Comparison of ENCODE assay signal across 8 cellular contexts in genomic region chr7:131040467-131040932, GRCh38.
A peak's percentile ranks its signal among the peaks of the same experiment; 100 is the strongest.
DNase-seq lines count a peak whose midpoint lies in the region; ATAC-seq and TF ChIP-seq lines count a peak whose summit lies in the region.

No MANE protein-coding gene starts in this region.

- ATAC-seq in CD4-positive, alpha-beta T cell (ENCODE audit: poor library complexity): peak; percentile 58
- ATAC-seq in GM21390 (IDR thresholded peaks at IDR 0.05; ENCODE audit: unreplicated experiment) (peak; percentile 64), T-helper 17 cell (peak; percentile 53), HG02981 (IDR thresholded peaks at IDR 0.05; ENCODE audit: unreplicated experiment) (no peak)

- H3K9me3 ChIP-seq in CD4-positive, alpha-beta T cell (ENCODE audit: control insufficient read depth, low read length): no peaks in the 10 kb centered on the region
- no peaks in the 10 kb centered on the region for H3K9me3 ChIP-seq in T-helper 17 cell (ENCODE audit: control insufficient read depth, low read length, poor library complexity, severe bottlenecking)

- no peaks in the 10 kb centered on the region for H3K27me3 Mint-ChIP-seq in CD4-positive, alpha-beta T cell
- no peaks in the 10 kb centered on the region for H3K27me3 Mint-ChIP-seq in T-helper 17 cell

- peak overlapping the region; percentile 72 for H3K27ac Mint-ChIP-seq in CD4-positive, alpha-beta T cell
- H3K27ac Mint-ChIP-seq in T-helper 17 cell: peak overlapping the region; percentile 97

- TF ChIP-seq CTCF in CD4-positive, alpha-beta T cell (IDR thresholded peaks at IDR 0.05): peak; percentile 95
- peak; percentile 92 for TF ChIP-seq CTCF in choroid plexus epithelial cell (conservative IDR thresholded peaks at IDR 0.05; ENCODE audit: low read depth, low read length)

- POLR2A ChIA-PET in CD4-positive, alpha-beta T cell (lab: Charles Lee): interaction anchor here (0.6 to 2.0 kb wide), 11 partner anchors 11 to 287 kb away, joined by 3 to 10 read pairs (median 4); partner anchors contain the start of gene MKLN1

- intact Hi-C loops in CD4-positive, alpha-beta T cell (cut with DNase I, micrococcal nuclease): loop anchor here (1.0 to 5.0 kb wide), 4 partner anchors 13 to 144 kb away; no protein-coding TSS in a partner anchor

- no peak overlapping the region for H3K27ac ChIP-seq in CD4-positive, alpha-beta T cell (ENCODE audit: low read depth, low read length)

- peak in 2 of 10 experiments; percentile 31 to 51 for DNase-seq in CD4-positive, alpha-beta T cell
- DNase-seq in NCI-H146 (lab: John Stamatoyannopoulos, UW): peak; percentile 38
- no peak for DNase-seq in T-helper 17 cell
- peak; percentile 84 for DNase-seq in choroid plexus epithelial cell (ENCODE audit: low read depth)
- DNase-seq in kidney glomerular epithelial cell (lab: John Stamatoyannopoulos, UW): peak; percentile 47
- DNase-seq in stimulated activated CD4-positive, alpha-beta T cell treated with anti-CD3 and anti-CD28 coated beads, Interleukin-4, amount 100 ng/mL, for 24 hours: peak; percentile 71

- no peaks in the 10 kb centered on the region for H3K27me3 ChIP-seq in CD4-positive, alpha-beta T cell (ENCODE audit: control insufficient read depth, insufficient read depth, low read length)

- H3K4me3 ChIP-seq in choroid plexus epithelial cell (ENCODE audit: low read depth, low read length): no peak overlapping the region

- H3K4me3 Mint-ChIP-seq in CD4-positive, alpha-beta T cell: peak overlapping the region; percentile 47
- H3K4me3 Mint-ChIP-seq in T-helper 17 cell: peak overlapping the region; percentile 84

- H3K36me3 Mint-ChIP-seq in CD4-positive, alpha-beta T cell (ENCODE audit: low read depth): peaks cover 71% of the 10 kb centered on the region
- H3K36me3 Mint-ChIP-seq in T-helper 17 cell (ENCODE audit: low read depth): peaks cover 6% of the 10 kb centered on the region

- peaks cover 80% of the 10 kb centered on the region for H3K4me1 Mint-ChIP-seq in CD4-positive, alpha-beta T cell (ENCODE audit: low read depth)
- H3K4me1 Mint-ChIP-seq in T-helper 17 cell: peaks cover 55% of the 10 kb centered on the region

- H3K9me3 Mint-ChIP-seq in CD4-positive, alpha-beta T cell: peaks cover 2% of the 10 kb centered on the region

- CTCF ChIA-PET in CD4-positive, alpha-beta T cell (lab: Charles Lee): interaction anchor here (0.6 to 2.2 kb wide), 27 partner anchors 11 to 462 kb away, joined by 3 to 14 read pairs (median 4); no protein-coding TSS in a partner anchor

Comparison
In these comparisons a context has a peak if more than half of its experiments do, and no peak if none do; other contexts are left out.
1. DNase-seq: peak in NCI-H146 (single experiment), choroid plexus epithelial cell (single experiment), kidney glomerular epithelial cell (single experiment) and stimulated activated CD4-positive, alpha-beta T cell treated with anti-CD3 and anti-CD28 coated beads, Interleukin-4, amount 100 ng/mL, for 24 hours (single experiment); none in T-helper 17 cell (0 of 3).